1 cellular context compared by ENCODE assay signal in the genomic region with DNA sequence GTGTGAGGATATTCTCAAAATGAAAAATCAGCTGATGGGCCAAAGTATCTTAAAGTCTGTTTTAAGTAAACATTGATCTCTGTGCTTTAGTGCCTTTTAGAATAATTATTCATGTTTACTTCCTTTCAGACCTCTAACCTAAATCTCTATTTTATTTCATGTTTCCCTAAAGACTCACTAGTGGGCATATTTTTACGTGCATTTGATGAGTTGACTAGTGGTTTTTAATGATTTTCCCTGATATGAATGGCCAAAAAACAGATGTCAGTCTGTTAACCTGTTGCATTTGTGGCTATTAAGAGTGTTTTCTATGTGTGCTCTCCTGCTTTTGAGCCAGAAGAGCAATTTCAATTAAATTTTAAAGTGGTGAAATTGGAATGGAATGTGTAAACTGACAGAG.
TF ChIP-seq lines count a peak whose summit lies in the region.

No MANE protein-coding gene starts in this region.

TF ChIP-seq in SK-N-SH treated with all-trans-retinoic acid at 6 μM for 48 hours, 23 proteins besides CTCF, POLR2A, EP300 and RAD21 (continued from another document):
- TF ChIP-seq, protein P1, sequence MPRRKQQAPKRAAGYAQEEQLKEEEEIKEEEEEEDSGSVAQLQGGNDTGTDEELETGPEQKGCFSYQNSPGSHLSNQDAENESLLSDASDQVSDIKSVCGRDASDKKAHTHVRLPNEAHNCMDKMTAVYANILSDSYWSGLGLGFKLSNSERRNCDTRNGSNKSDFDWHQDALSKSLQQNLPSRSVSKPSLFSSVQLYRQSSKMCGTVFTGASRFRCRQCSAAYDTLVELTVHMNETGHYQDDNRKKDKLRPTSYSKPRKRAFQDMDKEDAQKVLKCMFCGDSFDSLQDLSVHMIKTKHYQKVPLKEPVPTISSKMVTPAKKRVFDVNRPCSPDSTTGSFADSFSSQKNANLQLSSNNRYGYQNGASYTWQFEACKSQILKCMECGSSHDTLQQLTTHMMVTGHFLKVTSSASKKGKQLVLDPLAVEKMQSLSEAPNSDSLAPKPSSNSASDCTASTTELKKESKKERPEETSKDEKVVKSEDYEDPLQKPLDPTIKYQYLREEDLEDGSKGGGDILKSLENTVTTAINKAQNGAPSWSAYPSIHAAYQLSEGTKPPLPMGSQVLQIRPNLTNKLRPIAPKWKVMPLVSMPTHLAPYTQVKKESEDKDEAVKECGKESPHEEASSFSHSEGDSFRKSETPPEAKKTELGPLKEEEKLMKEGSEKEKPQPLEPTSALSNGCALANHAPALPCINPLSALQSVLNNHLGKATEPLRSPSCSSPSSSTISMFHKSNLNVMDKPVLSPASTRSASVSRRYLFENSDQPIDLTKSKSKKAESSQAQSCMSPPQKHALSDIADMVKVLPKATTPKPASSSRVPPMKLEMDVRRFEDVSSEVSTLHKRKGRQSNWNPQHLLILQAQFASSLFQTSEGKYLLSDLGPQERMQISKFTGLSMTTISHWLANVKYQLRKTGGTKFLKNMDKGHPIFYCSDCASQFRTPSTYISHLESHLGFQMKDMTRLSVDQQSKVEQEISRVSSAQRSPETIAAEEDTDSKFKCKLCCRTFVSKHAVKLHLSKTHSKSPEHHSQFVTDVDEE (CRISPR knock-in tag; IDR thresholded peaks at IDR 0.05), result no peak
- TF ChIP-seq TOX (CRISPR knock-in tag; IDR thresholded peaks at IDR 0.05; ENCODE audit: borderline replicate concordance) (no peak), SNAI2 (CRISPR knock-in tag; IDR thresholded peaks at IDR 0.05) (no peak), ESRRG (CRISPR knock-in tag; IDR thresholded peaks at IDR 0.05) (no peak)
